In the genomic region with DNA sequence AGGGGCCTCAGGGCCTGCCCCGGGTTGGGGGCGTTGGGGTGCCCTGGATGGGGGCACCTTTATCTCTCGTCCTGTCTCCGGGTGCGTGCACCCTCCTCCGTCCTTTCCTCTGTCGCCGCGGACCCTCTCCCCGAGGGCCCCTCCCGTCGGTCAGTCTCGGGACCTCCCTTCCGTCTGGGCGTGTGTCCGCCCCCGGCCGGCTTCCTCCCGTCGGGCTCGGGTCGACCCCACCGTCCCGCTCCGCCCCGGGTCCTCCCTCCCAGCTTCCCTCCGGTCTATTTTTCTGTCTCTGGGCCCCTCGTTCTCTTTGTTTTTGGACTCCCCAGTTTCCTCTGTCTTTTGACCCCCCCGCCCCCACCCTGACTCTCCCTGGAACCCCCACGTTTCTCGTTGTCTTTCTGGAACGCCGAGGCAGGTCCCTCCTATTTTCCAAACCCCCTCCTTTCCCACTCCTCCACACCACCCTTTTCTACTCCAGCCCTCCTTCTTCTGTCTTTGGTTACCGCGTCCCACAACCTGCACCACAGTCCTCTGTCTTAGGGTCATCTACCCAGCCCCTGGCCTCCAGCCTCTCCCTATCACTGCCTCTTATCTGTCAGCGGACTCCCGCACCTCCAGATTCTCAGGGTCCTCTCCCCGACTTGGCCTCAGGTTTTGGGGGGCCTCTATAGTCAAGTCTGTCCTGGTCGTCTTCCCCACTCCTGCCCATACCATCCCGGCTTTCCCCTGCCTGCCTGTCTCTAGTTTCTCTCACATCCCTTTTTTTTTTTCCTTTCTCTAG, we compare ENCODE assay signal across 8 cellular contexts. TPM values are rescaled to one million over a fixed set of nuclear protein-coding genes. Genes with fewer than 3 reads are reported as not detected.
DNase-seq lines count a peak whose midpoint lies in the region; ATAC-seq, FAIRE-seq and TF ChIP-seq lines count a peak whose summit lies in the region.

No MANE protein-coding gene starts in this region.

- peaks cover 4% of the 10 kb centered on the region for H4K20me1 ChIP-seq in fibroblast of lung (ENCODE audit: control insufficient read depth, extremely low read depth, insufficient read depth, low read length)

- H3K23ac ChIP-seq in neuronal stem cell (ENCODE audit: low read depth, low read length, poor library complexity) = peak overlapping the region; percentile 92

- H3K36me3 ChIP-seq in WERI-Rb-1 (peaks cover 43% of the 10 kb centered on the region), fibroblast of lung (ENCODE audit: control insufficient read depth, insufficient read depth, low read length) (peaks cover 20% of the 10 kb centered on the region), neuronal stem cell (replicated peaks in 1 of 2; ENCODE audit: control insufficient read depth in 2 of 2, insufficient read depth in 2 of 2, low read length in 2 of 2) (peaks cover 28 to 48% of the 10 kb centered on the region in 2 donors)

- H3K27me3 ChIP-seq in WERI-Rb-1 (ENCODE audit: insufficient read depth, low read depth, severe bottlenecking) (no peaks in the 10 kb centered on the region), fibroblast of lung (ENCODE audit: control insufficient read depth, insufficient read depth, low read length) (no peaks in the 10 kb centered on the region), neuronal stem cell (ENCODE audit: control insufficient read depth in 3 of 3, insufficient read depth in 3 of 3, low read depth in 1 of 3, low read length in 3 of 3) (no peaks in the 10 kb centered on the region)

- peak overlapping the region; percentile 95 for H3K14ac ChIP-seq in neuronal stem cell (ENCODE audit: low read length)

- ATAC-seq in GM18511 (IDR thresholded peaks at IDR 0.05; ENCODE audit: unreplicated experiment) = no peak
- ATAC-seq in HG03108 (IDR thresholded peaks at IDR 0.05; ENCODE audit: unreplicated experiment) = no peak

- no peak overlapping the region for H3K4ac ChIP-seq in neuronal stem cell (ENCODE audit: low read length)

- DNase-seq in AG10803 (ENCODE audit: low read depth) (no peak), GM19239 (ENCODE audit: insufficient read length, low spot score) (peak; percentile 43), WERI-Rb-1 (no peak), fibroblast of lung (ENCODE audit: low read depth in 2 of 2) (no peak), neuronal stem cell (ENCODE audit: low spot score) (no peak), HuH-7.5 (ENCODE audit: low spot score) (no peak)

- H2BK12ac ChIP-seq in neuronal stem cell (ENCODE audit: low read length) = no peak overlapping the region

- H3K4me2 ChIP-seq in fibroblast of lung (ENCODE audit: extremely low read depth, insufficient read depth, low read length) (peak overlapping the region; percentile 92), neuronal stem cell (ENCODE audit: insufficient read depth, low read length, poor library complexity, severe bottlenecking) (peak overlapping the region; percentile 60)

- H3K4me1 ChIP-seq in fibroblast of lung (ENCODE audit: control insufficient read depth, extremely low read depth, insufficient read depth, low read length) (peaks cover 39% of the 10 kb centered on the region), neuronal stem cell (ENCODE audit: control insufficient read depth in 2 of 2, insufficient read depth in 1 of 2, low read depth in 1 of 2, low read length in 2 of 2) (peaks cover 33 to 36% of the 10 kb centered on the region in 2 donors)

- H4K91ac ChIP-seq in neuronal stem cell (ENCODE audit: low read depth, low read length, poor library complexity) = no peak overlapping the region

- H2AK5ac ChIP-seq in neuronal stem cell (ENCODE audit: low read depth, low read length) = peak overlapping the region; percentile 48

- H2AFZ ChIP-seq in fibroblast of lung (ENCODE audit: low read length) (no peak overlapping the region), neuronal stem cell (ENCODE audit: low read length) (peak overlapping the region; percentile 86)

- H3K27ac ChIP-seq in WERI-Rb-1 (peak overlapping the region; percentile 91), fibroblast of lung (ENCODE audit: insufficient read depth, low read length) (peak overlapping the region; percentile 67), neuronal stem cell (replicated peaks; ENCODE audit: low read length) (peak overlapping the region; percentile 80)

- no peak overlapping the region for H2BK15ac ChIP-seq in neuronal stem cell (ENCODE audit: low read length)

- no CpG with 5 or more reads among the region's 40 CpGs for WGBS in neuronal stem cell (ENCODE audit: extremely low coverage in 2 of 2, insufficient read length in 2 of 2, insufficient replicate concordance in 1 of 2), 2 donors

- TF ChIP-seq CTCF in AG10803 (conservative IDR thresholded peaks at IDR 0.05; ENCODE audit: low read length) = no peak
- TF ChIP-seq CTCF in WERI-Rb-1 (IDR thresholded peaks at IDR 0.05; ENCODE audit: low read depth, low read length) = no peak
- no peak for TF ChIP-seq CTCF in fibroblast of lung (conservative IDR thresholded peaks at IDR 0.05 in 1 of 2, IDR thresholded peaks at IDR 0.05 in 1 of 2; ENCODE audit: low read depth in 1 of 2, low read length in 2 of 2)

- H3K9ac ChIP-seq in fibroblast of lung (ENCODE audit: insufficient read depth, low read length) = peak overlapping the region; percentile 79
- H3K9ac ChIP-seq in neuronal stem cell (ENCODE audit: low read depth, low read length, poor library complexity) = peak overlapping the region; percentile 93

- FAIRE-seq in GM19239 (lab: Jason Lieb, UNC) = no peak

- H2BK5ac ChIP-seq in neuronal stem cell (ENCODE audit: low read length) = peak overlapping the region; percentile 88

- H3K4me3 ChIP-seq in AG10803 (ENCODE audit: low read length) (peak overlapping the region; percentile 87), WERI-Rb-1 (ENCODE audit: low read depth, low read length) (peak overlapping the region; percentile 94), fibroblast of lung (replicated peaks in 1 of 4; ENCODE audit: control extremely low read depth in 1 of 4, insufficient read depth in 1 of 4, low read depth in 3 of 4, low read length in 4 of 4) (peak overlapping the region; percentile 71 to 83 (median 80)), neuronal stem cell (ENCODE audit: low read length in 2 of 2) (peak overlapping the region; percentile 91 to 98)

- peaks cover 53% of the 10 kb centered on the region for H3K79me2 ChIP-seq in fibroblast of lung (ENCODE audit: control insufficient read depth, insufficient read depth, low read length)

- H4K8ac ChIP-seq in neuronal stem cell (ENCODE audit: low read depth, low read length) = no peak overlapping the region

- H3K9me3 ChIP-seq in WERI-Rb-1 (ENCODE audit: severe bottlenecking) (no peaks in the 10 kb centered on the region), fibroblast of lung (ENCODE audit: control insufficient read depth, insufficient read depth, low read depth, low read length) (no peaks in the 10 kb centered on the region), neuronal stem cell (replicated peaks in 1 of 2; ENCODE audit: control insufficient read depth in 2 of 2, insufficient read depth in 1 of 2, low read depth in 1 of 2, low read length in 2 of 2) (no peaks in the 10 kb centered on the region)

- H3K79me1 ChIP-seq in neuronal stem cell (ENCODE audit: low read depth, low read length) = peaks cover 26% of the 10 kb centered on the region

- peak overlapping the region; percentile 38 for H2BK120ac ChIP-seq in neuronal stem cell (ENCODE audit: low read depth, low read length)

- H3K18ac ChIP-seq in neuronal stem cell (ENCODE audit: low read length) = peak overlapping the region; percentile 99

RNA-seq across cellular contexts. Expression of a gene that starts 0.8 kb away (rescaled TPM):
- 83.2 and 106 TPM in 2 replicates for total RNA-seq in fibroblast of lung
- 27.3 and 33.9 TPM in 2 replicates for polyA plus RNA-seq in fibroblast of lung
- 64.9 and 89.0 TPM in 2 replicates for polyA plus RNA-seq in fibroblast of lung (2012)
- polyA minus RNA-seq in fibroblast of lung (ENCODE audit: low replicate concordance) = 111 and 230 TPM in 2 replicates
- 66.3 TPM for polyA plus RNA-seq in neuronal stem cell (2013, experiment 1 of 2)
- polyA plus RNA-seq in neuronal stem cell (2013, experiment 2 of 2) = 59.8 TPM

RNA-seq across cellular contexts. Expression of a gene that starts 21.7 kb away (rescaled TPM):
- 4.4 and 10.6 TPM in 2 replicates for total RNA-seq in fibroblast of lung
- polyA plus RNA-seq in fibroblast of lung = 11.8 and 12.8 TPM in 2 replicates
- polyA plus RNA-seq in fibroblast of lung (2012) = 24.0 and 26.1 TPM in 2 replicates
- polyA minus RNA-seq in fibroblast of lung (ENCODE audit: low replicate concordance) = 20.2 and 33.3 TPM in 2 replicates
- polyA plus RNA-seq in neuronal stem cell (2013, experiment 1 of 2) = 15.1 TPM
- 14.9 TPM for polyA plus RNA-seq in neuronal stem cell (2013, experiment 2 of 2)

RNA-seq across cellular contexts. Expression of a gene that starts 24.4 kb away (rescaled TPM):
- 0.26 TPM in 1 of 2 replicates, not detected in the other for total RNA-seq in fibroblast of lung
- polyA plus RNA-seq in fibroblast of lung = 0.99 TPM in 1 of 2 replicates, not detected in the other
- 2.0 TPM in 1 of 2 replicates, not detected in the other for polyA plus RNA-seq in fibroblast of lung (2012)
- polyA minus RNA-seq in fibroblast of lung (ENCODE audit: low replicate concordance) = 2.2 TPM in 1 of 2 replicates, not detected in the other
- 0.15 TPM for polyA plus RNA-seq in neuronal stem cell (2013, experiment 1 of 2)
- 0.32 TPM for polyA plus RNA-seq in neuronal stem cell (2013, experiment 2 of 2)

RNA-seq across cellular contexts. Expression of a gene that starts 48.7 kb away (rescaled TPM):
- total RNA-seq in fibroblast of lung = 22.1 and 41.9 TPM in 2 replicates
- 74.4 and 134 TPM in 2 replicates for polyA plus RNA-seq in fibroblast of lung
- polyA plus RNA-seq in fibroblast of lung (2012) = 54.5 and 108 TPM in 2 replicates
- 179 and 323 TPM in 2 replicates for polyA minus RNA-seq in fibroblast of lung (ENCODE audit: low replicate concordance)
- polyA plus RNA-seq in neuronal stem cell (2013, experiment 1 of 2) = 346 TPM
- polyA plus RNA-seq in neuronal stem cell (2013, experiment 2 of 2) = 347 TPM

RNA-seq across cellular contexts. Expression of a gene that starts 49.5 kb away (rescaled TPM):
- 0.51 and 1.8 TPM in 2 replicates for total RNA-seq in fibroblast of lung
- 2.2 and 2.5 TPM in 2 replicates for polyA plus RNA-seq in fibroblast of lung
- 4.7 and 5.7 TPM in 2 replicates for polyA plus RNA-seq in fibroblast of lung (2012)
- 11.6 and 15.6 TPM in 2 replicates for polyA minus RNA-seq in fibroblast of lung (ENCODE audit: low replicate concordance)
- 12.8 TPM for polyA plus RNA-seq in neuronal stem cell (2013, experiment 1 of 2)
- polyA plus RNA-seq in neuronal stem cell (2013, experiment 2 of 2) = 13.2 TPM
